ENCODE assay signal across 8 cellular contexts in the genomic region with DNA sequence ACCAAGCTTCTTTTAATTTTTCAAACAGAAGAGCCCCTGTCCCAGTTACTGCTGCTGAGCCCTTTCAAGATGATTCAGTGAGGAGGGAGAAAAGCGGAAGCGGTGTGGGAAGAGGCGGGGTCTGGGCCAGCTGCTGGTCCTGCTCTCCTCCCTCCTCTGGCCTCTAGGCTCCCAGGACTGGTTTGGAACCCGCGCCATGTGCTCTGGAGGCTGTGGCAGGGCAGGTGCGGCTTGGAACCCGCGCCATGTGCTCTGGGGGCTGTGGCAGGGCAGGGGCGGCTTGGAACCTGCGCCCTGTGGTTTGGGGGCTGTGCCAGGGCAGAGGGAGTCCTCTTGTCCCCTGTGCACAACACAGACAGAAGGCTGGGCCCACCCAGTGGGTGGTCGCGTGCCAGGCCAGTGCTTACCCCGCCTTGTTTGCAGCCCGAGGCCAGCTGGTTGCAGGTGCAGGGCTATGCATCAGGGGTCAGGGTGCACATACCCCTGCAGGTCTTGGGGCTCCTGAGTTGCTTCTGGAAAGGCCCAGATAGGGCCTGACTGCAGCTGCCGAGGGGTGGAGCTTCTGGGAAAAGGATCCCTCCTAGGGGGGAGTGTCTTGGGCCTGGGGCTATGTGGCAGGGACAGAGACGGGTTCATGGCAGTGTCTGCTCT. TPM values are rescaled to one million over a fixed set of nuclear protein-coding genes. Genes with fewer than 3 reads are reported as not detected.
DNase-seq lines count a peak whose midpoint lies in the region; ATAC-seq and TF ChIP-seq lines count a peak whose summit lies in the region.

No MANE protein-coding gene starts in this region.

- CTCF ChIA-PET in A673 (lab: Charles Lee): no interaction called here

- H3K27me3 Mint-ChIP-seq in activated naive CD8-positive, alpha-beta T cell treated with anti-CD3 and anti-CD28 coated beads, Interleukin-2, amount 50 U/mL, for 24 hours: peaks cover 1% of the 10 kb centered on the region
- H3K27me3 Mint-ChIP-seq in stimulated activated naive CD8-positive, alpha-beta T cell treated with anti-CD3 and anti-CD28 coated beads, Interleukin-15, amount 100 ng/mL, for 72 hours: no peaks in the 10 kb centered on the region

- H3K9me3 Mint-ChIP-seq in activated naive CD8-positive, alpha-beta T cell treated with anti-CD3 and anti-CD28 coated beads, Interleukin-2, amount 50 U/mL, for 24 hours: no peaks in the 10 kb centered on the region
- no peaks in the 10 kb centered on the region for H3K9me3 Mint-ChIP-seq in stimulated activated naive CD8-positive, alpha-beta T cell treated with anti-CD3 and anti-CD28 coated beads, Interleukin-15, amount 100 ng/mL, for 72 hours

- no TSS peak for BruUV-seq in A673 (replicated peaks; lab: Mats Ljungman, UMichigan)

- H3K27ac Mint-ChIP-seq in activated naive CD8-positive, alpha-beta T cell treated with anti-CD3 and anti-CD28 coated beads, Interleukin-2, amount 50 U/mL, for 24 hours: peak overlapping the region; percentile 59
- H3K27ac Mint-ChIP-seq in stimulated activated naive CD8-positive, alpha-beta T cell treated with anti-CD3 and anti-CD28 coated beads, Interleukin-15, amount 100 ng/mL, for 72 hours: peak overlapping the region; percentile 76 to 85

- H3K36me3 Mint-ChIP-seq in activated naive CD8-positive, alpha-beta T cell treated with anti-CD3 and anti-CD28 coated beads, Interleukin-2, amount 50 U/mL, for 24 hours (ENCODE audit: low read depth): no peaks in the 10 kb centered on the region

- no peak for ATAC-seq in activated naive CD8-positive, alpha-beta T cell treated with anti-CD3 and anti-CD28 coated beads, Interleukin-2, amount 50 U/mL, for 24 hours
- ATAC-seq in stimulated activated naive CD8-positive, alpha-beta T cell treated with anti-CD3 and anti-CD28 coated beads, Interleukin-15, amount 100 ng/mL, for 72 hours: no peak

- intact Hi-C loops in A673 (cut with micrococcal nuclease; ENCODE audit: unreplicated experiment): loop anchor here (10.0 kb wide), 1 partner anchor 609 kb away; no protein-coding TSS in a partner anchor

- POLR2A ChIA-PET in A673 (lab: Charles Lee; ENCODE audit: low non-redundant PET): no interaction called here

- DNase-seq in activated T-cell treated with anti-CD3 and anti-CD28 coated beads for 48 hours (ENCODE audit: low read depth): peak; percentile 21
- DNase-seq in activated T-cell treated with anti-CD3 and anti-CD28 coated beads for 4 hours: no peak
- peak; percentile 83 to 88 for DNase-seq in NOMO-1 (lab: John Stamatoyannopoulos, UW; ENCODE audit: unreplicated experiment in 2 of 2)
- DNase-seq in activated naive CD8-positive, alpha-beta T cell treated with anti-CD3 and anti-CD28 coated beads, Interleukin-2, amount 50 U/mL, for 24 hours: peak; percentile 17
- peak; percentile 31 to 52 for DNase-seq in stimulated activated naive CD8-positive, alpha-beta T cell treated with anti-CD3 and anti-CD28 coated beads, Interleukin-15, amount 100 ng/mL, for 72 hours
- DNase-seq in NCI-H82 treated with DMSO at 0.1 percent for 48 hours (lab: John Stamatoyannopoulos, UW; ENCODE audit: unreplicated experiment): no peak
- no peak for DNase-seq in dermis blood vessel endothelial cell
- DNase-seq in A673 (ENCODE audit: low spot score): no peak

- no peak overlapping the region for H3K4me3 ChIP-seq in A673 (ENCODE audit: low read depth, low read length, poor library complexity, severe bottlenecking)

- H3K36me3 ChIP-seq in A673 (ENCODE audit: insufficient read depth, low read length, poor library complexity, severe bottlenecking): no peaks in the 10 kb centered on the region

- H3K27ac ChIP-seq in A673 (ENCODE audit: low read depth, low read length, poor library complexity, severe bottlenecking): no peak overlapping the region

- H3K4me3 Mint-ChIP-seq in activated naive CD8-positive, alpha-beta T cell treated with anti-CD3 and anti-CD28 coated beads, Interleukin-2, amount 50 U/mL, for 24 hours: peak overlapping the region; percentile 39
- H3K4me3 Mint-ChIP-seq in stimulated activated naive CD8-positive, alpha-beta T cell treated with anti-CD3 and anti-CD28 coated beads, Interleukin-15, amount 100 ng/mL, for 72 hours: peak overlapping the region; percentile 76 to 78

- H3K4me1 ChIP-seq in A673 (ENCODE audit: insufficient read depth, low read length, poor library complexity, severe bottlenecking): peaks cover 8% of the 10 kb centered on the region

- no peaks in the 10 kb centered on the region for H3K9me3 ChIP-seq in A673 (ENCODE audit: low read depth, low read length, poor library complexity, severe bottlenecking)

- peaks cover 28% of the 10 kb centered on the region for H3K4me1 Mint-ChIP-seq in activated naive CD8-positive, alpha-beta T cell treated with anti-CD3 and anti-CD28 coated beads, Interleukin-2, amount 50 U/mL, for 24 hours
- H3K4me1 Mint-ChIP-seq in stimulated activated naive CD8-positive, alpha-beta T cell treated with anti-CD3 and anti-CD28 coated beads, Interleukin-15, amount 100 ng/mL, for 72 hours: peaks cover 56% of the 10 kb centered on the region

- TF ChIP-seq CTCF in A673 (conservative IDR thresholded peaks at IDR 0.05; ENCODE audit: low read depth, low read length): no peak

- no peaks in the 10 kb centered on the region for H3K27me3 ChIP-seq in A673 (replicated peaks; ENCODE audit: insufficient read depth, low read depth, low read length, poor library complexity)

RNA-seq across cellular contexts. Expression of gene ALG1L2, which starts 12.2 kb away (rescaled TPM):
- total RNA-seq in dermis blood vessel endothelial cell: not detected in 2 replicates
- total RNA-seq in A673 (2021): not detected in 2 replicates

Comparison
In these comparisons a context has a peak if more than half of its experiments do, and no peak if none do; other contexts are left out.
1. DNase-seq: peak in activated T-cell treated with anti-CD3 and anti-CD28 coated beads for 48 hours (single experiment), NOMO-1 (2 of 2), activated naive CD8-positive, alpha-beta T cell treated with anti-CD3 and anti-CD28 coated beads, Interleukin-2, amount 50 U/mL, for 24 hours (single experiment) and stimulated activated naive CD8-positive, alpha-beta T cell treated with anti-CD3 and anti-CD28 coated beads, Interleukin-15, amount 100 ng/mL, for 72 hours (2 of 2); none in activated T-cell treated with anti-CD3 and anti-CD28 coated beads for 4 hours (single experiment), NCI-H82 treated with DMSO at 0.1 percent for 48 hours (single experiment), dermis blood vessel endothelial cell (single experiment) and A673 (single experiment).